ENCODE assay signal across 15 cellular contexts in the genomic region with DNA sequence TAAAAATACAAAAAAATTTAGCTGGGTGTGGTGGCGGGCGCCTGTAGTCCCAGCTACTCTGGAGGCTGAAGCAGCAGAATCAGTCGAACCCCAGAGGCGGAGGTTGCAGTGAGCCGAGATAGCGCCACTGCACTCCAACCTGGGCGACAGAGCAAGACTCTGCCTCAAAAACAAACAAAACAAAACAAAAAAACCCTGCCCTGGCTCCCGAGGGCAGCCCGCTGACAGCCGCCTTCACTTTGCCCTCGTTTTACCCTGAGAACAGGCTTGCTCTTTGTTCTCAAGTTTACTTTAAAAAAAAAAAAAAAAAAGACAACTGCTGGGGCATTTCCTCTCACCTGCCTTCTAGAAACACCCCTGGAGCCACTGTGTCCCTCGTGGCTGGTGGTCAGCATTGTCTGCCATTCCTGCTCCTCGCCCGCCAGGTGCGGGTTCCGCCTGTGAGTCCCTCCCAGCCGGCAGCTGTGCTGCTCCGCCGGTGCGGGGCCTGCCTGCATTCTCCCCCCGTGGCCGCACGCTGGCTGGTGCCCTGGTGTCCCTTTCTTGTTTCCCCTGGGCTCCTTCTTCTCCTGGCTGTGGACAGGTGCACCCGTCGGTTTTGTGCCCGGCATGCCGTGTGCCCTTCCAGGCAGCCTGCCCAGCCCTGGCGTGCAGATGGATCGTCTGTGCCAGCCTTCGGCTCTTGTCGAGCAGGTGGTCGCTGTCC.
A peak's percentile ranks its signal among the peaks of the same experiment; 100 is the strongest.
DNase-seq lines count a peak whose midpoint lies in the region; ATAC-seq and TF ChIP-seq lines count a peak whose summit lies in the region.
"Had no signal": no experiment of that assay in that cellular context is flagged by ENCODE, and none has a peak within 500 bp of the region (broad histone marks: within the 10 kb centered on the region; RNA-seq: fewer than 3 reads in every experiment).

No MANE protein-coding gene starts in this region.

- no peaks in the 10 kb centered on the region for H4K20me1 ChIP-seq in GM23338 (replicated peaks; ENCODE audit: insufficient read depth)

- H3K9me2 ChIP-seq in GM23338 (ENCODE audit: insufficient read depth), result no peaks in the 10 kb centered on the region

- DNase-seq in NCI-H1092 treated with DMSO at 0.1 percent for 48 hours (lab: John Stamatoyannopoulos, UW) (peak; percentile 86), NCI-H345 treated with DMSO at 0.1 percent for 48 hours (lab: John Stamatoyannopoulos, UW; ENCODE audit: unreplicated experiment) (peak; percentile 84), foreskin melanocyte (peak; percentile 1), psoas muscle (peak; percentile 72 to 90), natural killer cell (no peak), GM23338 (ENCODE audit: low spot score) (no peak)
- DNase-seq: activated naive CD8-positive, alpha-beta T cell treated with anti-CD3 and anti-CD28 coated beads, Interleukin-2, amount 10 ng/mL, durations not matched to agents 7 days and 5 days; Caco-2; cortex of kidney; naive thymus-derived CD8-positive, alpha-beta T cell; NCI-H524 treated with DMSO at 0.1 percent for 48 hours; SHP77 treated with DMSO at 0.1 percent for 48 hours; testis had no signal

- H3K36me3 Mint-ChIP-seq in natural killer cell, result peaks cover 12% of the 10 kb centered on the region
- H3K36me3 Mint-ChIP-seq in GM23338 (ENCODE audit: low read depth), result peaks cover 32% of the 10 kb centered on the region

- H3K4me1 ChIP-seq in psoas muscle (peaks cover 14% of the 10 kb centered on the region), GM23338 (ENCODE audit: insufficient read depth) (no peaks in the 10 kb centered on the region)
- H3K4me1 ChIP-seq: Caco-2, testis had no signal

- no peaks in the 10 kb centered on the region for H3K79me2 ChIP-seq in GM23338 (replicated peaks; ENCODE audit: insufficient read depth)

- ATAC-seq in psoas muscle, result peak; percentile 77 to 85 (median 82)
- no peak for ATAC-seq in natural killer cell
- ATAC-seq in GM23338, result no peak
- ATAC-seq in GM19328 (IDR thresholded peaks at IDR 0.05; ENCODE audit: unreplicated experiment), result no peak
- ATAC-seq: K562; naive thymus-derived CD8-positive, alpha-beta T cell had no signal

- H3F3A ChIP-seq in GM23338 (replicated peaks; ENCODE audit: low read depth), result no peaks in the 10 kb centered on the region

- H3K27me3 Mint-ChIP-seq in natural killer cell (ENCODE audit: low read depth in 2 of 2) (no peaks in the 10 kb centered on the region), GM23338 (ENCODE audit: insufficient read depth, low read depth, poor library complexity) (peaks cover 14% of the 10 kb centered on the region)
- H3K27me3 Mint-ChIP-seq: activated naive CD8-positive, alpha-beta T cell treated with anti-CD3 and anti-CD28 coated beads, Interleukin-2, amount 10 ng/mL, durations not matched to agents 7 days and 5 days; naive thymus-derived CD8-positive, alpha-beta T cell had no signal

- H3K4me3 Mint-ChIP-seq in natural killer cell (no peak overlapping the region), GM23338 (no peak overlapping the region)
- H3K4me3 Mint-ChIP-seq: activated naive CD8-positive, alpha-beta T cell treated with anti-CD3 and anti-CD28 coated beads, Interleukin-2, amount 10 ng/mL, durations not matched to agents 7 days and 5 days had no signal

- TF ChIP-seq CTCF in psoas muscle (IDR thresholded peaks at IDR 0.05) (no peak), natural killer cell (IDR thresholded peaks at IDR 0.05) (no peak), GM23338 (conservative IDR thresholded peaks at IDR 0.05; ENCODE audit: low read depth in 2 of 2) (no peak)

- H3K4me1 Mint-ChIP-seq in natural killer cell (peaks cover 0 to 9% of the 10 kb centered on the region in 2 donors), GM23338 (no peaks in the 10 kb centered on the region; the same call in 2 of the 3 replicates)

- peak overlapping the region; percentile 84 for H3K27ac ChIP-seq in psoas muscle
- no peak overlapping the region for H3K27ac ChIP-seq in GM23338 (ENCODE audit: low read depth)
- H3K27ac ChIP-seq: testis had no signal

- no peaks in the 10 kb centered on the region for H3K9me3 Mint-ChIP-seq in natural killer cell
- peaks cover 2% of the 10 kb centered on the region; the same call in 1 of the 3 replicates for H3K9me3 Mint-ChIP-seq in GM23338
- H3K9me3 Mint-ChIP-seq: activated naive CD8-positive, alpha-beta T cell treated with anti-CD3 and anti-CD28 coated beads, Interleukin-2, amount 10 ng/mL, durations not matched to agents 7 days and 5 days; naive thymus-derived CD8-positive, alpha-beta T cell had no signal

- H3K27ac Mint-ChIP-seq in natural killer cell, result no peak overlapping the region
- no peak overlapping the region for H3K27ac Mint-ChIP-seq in GM23338
- H3K27ac Mint-ChIP-seq: activated naive CD8-positive, alpha-beta T cell treated with anti-CD3 and anti-CD28 coated beads, Interleukin-2, amount 10 ng/mL, durations not matched to agents 7 days and 5 days had no signal

- 36 to 50% (median 40%) methylated on average over 32 of the region's 32 CpGs for WGBS in psoas muscle, 3 donors

- H3K4me2 ChIP-seq in GM23338, result no peak overlapping the region

- intact Hi-C loops in psoas muscle (cut with DNase I), result no loop called here
- intact Hi-C loops in natural killer cell (cut with micrococcal nuclease), result no loop called here

- H3K27me3 ChIP-seq in psoas muscle (ENCODE audit: insufficient read depth in 3 of 3, low read length in 2 of 3), result no peaks in the 10 kb centered on the region
- H3K27me3 ChIP-seq in GM23338 (ENCODE audit: insufficient read depth), result no peaks in the 10 kb centered on the region
- H3K27me3 ChIP-seq: testis had no signal

- no peak overlapping the region for H2AFZ ChIP-seq in GM23338

- H3K9me3 ChIP-seq in psoas muscle, result no peaks in the 10 kb centered on the region
- H3K9me3 ChIP-seq: Caco-2, testis had no signal

- H3K4me3 ChIP-seq in psoas muscle (no peak overlapping the region), GM23338 (no peak overlapping the region)
- H3K4me3 ChIP-seq: K562, testis had no signal

- H3K36me3 ChIP-seq in psoas muscle (ENCODE audit: insufficient read depth in 1 of 2, low read depth in 1 of 2) (peaks cover 0 to 100% of the 10 kb centered on the region in 2 donors), GM23338 (ENCODE audit: insufficient read depth) (no peaks in the 10 kb centered on the region)

TF ChIP-seq in GM23338, 12 proteins besides CTCF, POLR2A, EP300 and RAD21 (continues in another document):
- no peak for TF ChIP-seq NANOG (IDR thresholded peaks at IDR 0.05; ENCODE audit: borderline replicate concordance)
- no peak for TF ChIP-seq ZNF114 (CRISPR knock-in tag; IDR thresholded peaks at IDR 0.05)
- no peak for TF ChIP-seq ETS1 (IDR thresholded peaks at IDR 0.05)
- TF ChIP-seq ZNF331 (CRISPR knock-in tag; IDR thresholded peaks at IDR 0.05; ENCODE audit: low read depth), result no peak
- TF ChIP-seq, protein P1, sequence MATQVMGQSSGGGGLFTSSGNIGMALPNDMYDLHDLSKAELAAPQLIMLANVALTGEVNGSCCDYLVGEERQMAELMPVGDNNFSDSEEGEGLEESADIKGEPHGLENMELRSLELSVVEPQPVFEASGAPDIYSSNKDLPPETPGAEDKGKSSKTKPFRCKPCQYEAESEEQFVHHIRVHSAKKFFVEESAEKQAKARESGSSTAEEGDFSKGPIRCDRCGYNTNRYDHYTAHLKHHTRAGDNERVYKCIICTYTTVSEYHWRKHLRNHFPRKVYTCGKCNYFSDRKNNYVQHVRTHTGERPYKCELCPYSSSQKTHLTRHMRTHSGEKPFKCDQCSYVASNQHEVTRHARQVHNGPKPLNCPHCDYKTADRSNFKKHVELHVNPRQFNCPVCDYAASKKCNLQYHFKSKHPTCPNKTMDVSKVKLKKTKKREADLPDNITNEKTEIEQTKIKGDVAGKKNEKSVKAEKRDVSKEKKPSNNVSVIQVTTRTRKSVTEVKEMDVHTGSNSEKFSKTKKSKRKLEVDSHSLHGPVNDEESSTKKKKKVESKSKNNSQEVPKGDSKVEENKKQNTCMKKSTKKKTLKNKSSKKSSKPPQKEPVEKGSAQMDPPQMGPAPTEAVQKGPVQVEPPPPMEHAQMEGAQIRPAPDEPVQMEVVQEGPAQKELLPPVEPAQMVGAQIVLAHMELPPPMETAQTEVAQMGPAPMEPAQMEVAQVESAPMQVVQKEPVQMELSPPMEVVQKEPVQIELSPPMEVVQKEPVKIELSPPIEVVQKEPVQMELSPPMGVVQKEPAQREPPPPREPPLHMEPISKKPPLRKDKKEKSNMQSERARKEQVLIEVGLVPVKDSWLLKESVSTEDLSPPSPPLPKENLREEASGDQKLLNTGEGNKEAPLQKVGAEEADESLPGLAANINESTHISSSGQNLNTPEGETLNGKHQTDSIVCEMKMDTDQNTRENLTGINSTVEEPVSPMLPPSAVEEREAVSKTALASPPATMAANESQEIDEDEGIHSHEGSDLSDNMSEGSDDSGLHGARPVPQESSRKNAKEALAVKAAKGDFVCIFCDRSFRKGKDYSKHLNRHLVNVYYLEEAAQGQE (IDR thresholded peaks at IDR 0.05; ENCODE audit: unreplicated experiment), result no peak
- no peak for TF ChIP-seq EZH2 (IDR thresholded peaks at IDR 0.05; ENCODE audit: low read depth, unreplicated experiment)
- TF ChIP-seq STAT1 (IDR thresholded peaks at IDR 0.05; ENCODE audit: unreplicated experiment), result no peak
- TF ChIP-seq EZH2phosphoT487 (IDR thresholded peaks at IDR 0.05; ENCODE audit: unreplicated experiment), result no peak
- TF ChIP-seq POLR2AphosphoS5 (IDR thresholded peaks at IDR 0.05; ENCODE audit: low read depth), result no peak
- TF ChIP-seq CREB1 (CRISPR knock-in tag; IDR thresholded peaks at IDR 0.05; ENCODE audit: low read depth), result no peak

Comparison
In these comparisons a context has a peak if more than half of its experiments do, and no peak if none do; other contexts are left out.
1. DNase-seq: peak in NCI-H1092 treated with DMSO at 0.1 percent for 48 hours (single experiment), NCI-H345 treated with DMSO at 0.1 percent for 48 hours (single experiment), foreskin melanocyte (single experiment) and psoas muscle (2 of 2); none in natural killer cell (single experiment) and GM23338 (single experiment).
2. ATAC-seq: peak in psoas muscle (4 of 4); none in natural killer cell (0 of 3), GM23338 (single experiment) and GM19328 (single experiment).